ENCODE assay signal across 30 cellular contexts in genomic region chr3:124633527-124633926, GRCh38.
"Had no signal": no experiment of that assay in that cellular context is flagged by ENCODE, and none has a peak within 500 bp of the region (broad histone marks: within the 10 kb centered on the region; RNA-seq: fewer than 3 reads in every experiment).

No MANE protein-coding gene starts in this region.

- H3K27ac ChIP-seq: adrenal gland, ascending aorta, neural progenitor cell, sigmoid colon, thoracic aorta, WERI-Rb-1 had no signal

- H3K4me1 ChIP-seq: adrenal gland, ascending aorta, sigmoid colon had no signal

- DNase-seq: activated CD4-positive, alpha-beta T cell treated with anti-CD3 and anti-CD28 coated beads, Interleukin-2, amount 50 U/mL, for 4 hours; activated CD8-positive, alpha-beta memory T cell treated with anti-CD3 and anti-CD28 coated beads for 24 hours; activated CD8-positive, alpha-beta memory T cell treated with anti-CD3 and anti-CD28 coated beads, Interleukin-2, amount 50 U/mL, for 48 hours; activated naive CD4-positive, alpha-beta T cell; activated T-cell treated with anti-CD3 and anti-CD28 coated beads, Interleukin-2, amount 50 U/mL, for 4 hours; adrenal gland; central memory CD4-positive, alpha-beta T cell; effector memory CD4-positive, alpha-beta T cell; foreskin melanocyte; glutamatergic neuron; hypothalamus; left cardiac atrium; mucosa of descending colon; naive thymus-derived CD4-positive, alpha-beta T cell; sigmoid colon; stimulated activated CD4-positive, alpha-beta T cell treated with anti-CD3 and anti-CD28 coated beads, Interleukin-15, amount 100 ng/mL, for 24 hours; stimulated activated naive CD4-positive, alpha-beta T cell; T-cell; WERI-Rb-1 had no signal

- H3K9me3 ChIP-seq: adrenal gland, ascending aorta, mucosa of descending colon, sigmoid colon, thoracic aorta had no signal

- H3K4me2 ChIP-seq: neural progenitor cell, smooth muscle cell had no signal

- H3K36me3 ChIP-seq: neural progenitor cell, sigmoid colon had no signal

- FAIRE-seq: endothelial cell of umbilical vein, islet of Langerhans, TTC549 had no signal

- H3K9me3 Mint-ChIP-seq: activated T-cell treated with anti-CD3 and anti-CD28 coated beads, Interleukin-2, amount 50 U/mL, for 4 hours; activated T-helper 2 cell treated with anti-CD3 and anti-CD28 coated beads, Interferon-gamma antibody, Interleukin-2, Interleukin-4, amounts not matched to agents 10 μg/mL and 5 μg/mL and 100 μg/mL, durations not matched to agents 14 hours and 24 hours and 36 hours; naive thymus-derived CD4-positive, alpha-beta T cell; neural progenitor cell; T-cell; T-helper 2 cell treated with Interferon-gamma antibody and Interleukin-4, amounts not matched to agents 5 μg/mL and 100 μg/mL, for 36 hours had no signal

- H3K4me3 ChIP-seq: adrenal gland, ascending aorta, mucosa of descending colon, neural progenitor cell, sigmoid colon, smooth muscle cell, thoracic aorta had no signal

- H3K9ac ChIP-seq: neural progenitor cell had no signal

- H2AFZ ChIP-seq: neural progenitor cell had no signal

- H3K27me3 ChIP-seq: adrenal gland, ascending aorta, neural progenitor cell, sigmoid colon had no signal

- H3K27ac Mint-ChIP-seq: activated naive CD8-positive, alpha-beta T cell; activated T-helper 2 cell treated with anti-CD3 and anti-CD28 coated beads, Interferon-gamma antibody, Interleukin-2, Interleukin-4, amounts not matched to agents 10 μg/mL and 5 μg/mL and 100 μg/mL, durations not matched to agents 14 hours and 24 hours and 36 hours; naive thymus-derived CD4-positive, alpha-beta T cell; neural progenitor cell; T-cell; T-helper 2 cell treated with Interferon-gamma antibody and Interleukin-4, amounts not matched to agents 5 μg/mL and 100 μg/mL, for 36 hours had no signal

- ATAC-seq: activated T-cell treated with anti-CD3 and anti-CD28 coated beads, Interleukin-2, amount 50 U/mL, for 4 hours; esophagus mucosa; left cardiac atrium; mucosa of descending colon; naive thymus-derived CD4-positive, alpha-beta T cell; T-cell had no signal

- H3K4me3 Mint-ChIP-seq: activated naive CD8-positive, alpha-beta T cell; activated T-cell treated with anti-CD3 and anti-CD28 coated beads, Interleukin-2, amount 50 U/mL, for 4 hours; naive thymus-derived CD4-positive, alpha-beta T cell; neural progenitor cell; T-cell; T-helper 2 cell treated with Interferon-gamma antibody and Interleukin-4, amounts not matched to agents 5 μg/mL and 100 μg/mL, for 36 hours had no signal
